In genomic region chr9:77014597-77015263, GRCh38 we compare ENCODE assay signal across 13 cellular contexts. TPM values are rescaled to one million over a fixed set of nuclear protein-coding genes. Genes with fewer than 3 reads are reported as not detected.
DNase-seq lines count a peak whose midpoint lies in the region; ATAC-seq, FAIRE-seq and TF ChIP-seq lines count a peak whose summit lies in the region.
"Had no signal": no experiment of that assay in that cellular context is flagged by ENCODE, and none has a peak within 500 bp of the region (broad histone marks: within the 10 kb centered on the region; RNA-seq: fewer than 3 reads in every experiment).

No MANE protein-coding gene starts in this region.

- POLR2A ChIA-PET in HEK293T (lab: Yijun Ruan, JAX) = no interaction called here

- no peak overlapping the region for H3K14ac ChIP-seq in mesenchymal stem cell (ENCODE audit: low read length in 2 of 2)

- 3% methylated on average over 38 of the region's 38 CpGs for WGBS in mesenchymal stem cell

- no peak overlapping the region for H3K27ac ChIP-seq in mesenchymal stem cell (ENCODE audit: low read length, poor library complexity, severe bottlenecking)

- no peak overlapping the region for H3K23ac ChIP-seq in mesenchymal stem cell (ENCODE audit: low read length in 2 of 2)

- in situ Hi-C loops in GM13976 (cut with MboI; ENCODE audit: low sequenced_read_pairs, unreplicated experiment) (no loop called here), astrocyte of the spinal cord (cut with HindIII; ENCODE audit: low sequenced_read_pairs) (no loop called here)

- no peak overlapping the region for H2BK120ac ChIP-seq in mesenchymal stem cell (ENCODE audit: low read depth, low read length)

- H3K4ac ChIP-seq in mesenchymal stem cell (ENCODE audit: low read depth in 1 of 2, low read length in 2 of 2) = no peak overlapping the region

- CTCF ChIA-PET in HEK293T (lab: Yijun Ruan, JAX) = interaction anchor here (0.8 kb wide), 1 partner anchor 138 kb away, joined by 4 read pairs; no protein-coding TSS in a partner anchor

- H2BK5ac ChIP-seq in mesenchymal stem cell (ENCODE audit: low read depth, low read length, poor library complexity, severe bottlenecking) = no peak overlapping the region

- no peak overlapping the region for H3K4me2 ChIP-seq in mesenchymal stem cell (ENCODE audit: low read length, poor library complexity, severe bottlenecking)

- no peak overlapping the region for H3K18ac ChIP-seq in mesenchymal stem cell (ENCODE audit: low read depth in 1 of 2, low read length in 2 of 2)

- FAIRE-seq in GM19239 (lab: Jason Lieb, UNC) = no peak
- FAIRE-seq: G401.6, H54 had no signal

- DNase-seq in AG10803 (ENCODE audit: low read depth) = no peak
- peak; percentile 29 for DNase-seq in GM13976 (ENCODE audit: low spot score)
- no peak for DNase-seq in astrocyte of the spinal cord (ENCODE audit: low read depth, low spot score)
- no peak for DNase-seq in mesenchymal stem cell
- DNase-seq in GM19240 (ENCODE audit: insufficient read length, low spot score) = no peak
- DNase-seq in GM19239 (ENCODE audit: insufficient read length, low spot score) = no peak
- no peak for DNase-seq in HEK293T (ENCODE audit: extremely low spot score)
- DNase-seq: T-helper 9 cell had no signal

- H3K4me1 ChIP-seq in mesenchymal stem cell (ENCODE audit: control insufficient read depth, insufficient read depth, low read depth, low read length) = peaks cover 35% of the 10 kb centered on the region

- no peak overlapping the region for H4K8ac ChIP-seq in mesenchymal stem cell (ENCODE audit: low read length)

- no peaks in the 10 kb centered on the region for H3K79me1 ChIP-seq in mesenchymal stem cell (replicated peaks; ENCODE audit: low read length, poor library complexity, severe bottlenecking)

- H3K36me3 ChIP-seq in mesenchymal stem cell (ENCODE audit: control insufficient read depth in 1 of 2, insufficient read depth in 2 of 2, low read depth in 1 of 2, low read length in 2 of 2) = no peaks in the 10 kb centered on the region

- peaks cover 92 to 99% of the 10 kb centered on the region in 2 experiments for H3K27me3 ChIP-seq in mesenchymal stem cell (ENCODE audit: control insufficient read depth in 1 of 2, insufficient read depth in 1 of 2, low read length in 2 of 2)

- no peak overlapping the region for H2AK5ac ChIP-seq in mesenchymal stem cell (ENCODE audit: low read length, severe bottlenecking)

- H3K9ac ChIP-seq in mesenchymal stem cell (ENCODE audit: low read length) = no peak overlapping the region

- no peak for ATAC-seq in HG02885 (IDR thresholded peaks at IDR 0.05; ENCODE audit: poor library complexity, unreplicated experiment)
- ATAC-seq: natural killer cell treated with Interleukin-12 subunit alpha and Interleukin-12 subunit beta and Interleukin-15 and Interleukin-18, amount 100 ng/mL, for 72 hours; stimulated activated naive CD8-positive, alpha-beta T cell treated with anti-CD3 and anti-CD28 coated beads, Interleukin-15, amount 100 ng/mL, for 72 hours had no signal

- H2BK15ac ChIP-seq in mesenchymal stem cell (ENCODE audit: low read depth, poor library complexity, severe bottlenecking) = no peak overlapping the region

- H3K9me3 ChIP-seq in mesenchymal stem cell (ENCODE audit: control insufficient read depth, low read length) = peaks cover 3% of the 10 kb centered on the region

- no peak overlapping the region for H2AFZ ChIP-seq in mesenchymal stem cell (ENCODE audit: low read depth, low read length)

- H3K4me3 ChIP-seq in AG10803 (ENCODE audit: low read length) (no peak overlapping the region), astrocyte of the spinal cord (ENCODE audit: low read depth, low read length) (no peak overlapping the region), mesenchymal stem cell (ENCODE audit: insufficient read depth in 1 of 2, low read depth in 1 of 2, low read length in 2 of 2) (peak overlapping the region; percentile 11 to 39)

- H2BK12ac ChIP-seq in mesenchymal stem cell (ENCODE audit: low read length in 2 of 2) = no peak overlapping the region

- peak; percentile 39 for TF ChIP-seq CTCF in AG10803 (conservative IDR thresholded peaks at IDR 0.05; ENCODE audit: low read length)
- no peak for TF ChIP-seq CTCF in GM13976 (IDR thresholded peaks at IDR 0.05; ENCODE audit: borderline replicate concordance, control extremely low read depth, extremely low read depth, insufficient read depth, missing control alignments)
- peak; percentile 40 for TF ChIP-seq CTCF in astrocyte of the spinal cord (IDR thresholded peaks at IDR 0.05; ENCODE audit: low read depth, low read length)

- H4K91ac ChIP-seq in mesenchymal stem cell (ENCODE audit: low read length) = no peak overlapping the region

TF ChIP-seq in HEK293T, 16 proteins besides CTCF, POLR2A, EP300 and RAD21:
- TF ChIP-seq ELF4 (IDR thresholded peaks at IDR 0.05) = no peak
- no peak for TF ChIP-seq SP1 (IDR thresholded peaks at IDR 0.05)

RNA-seq across cellular contexts. Expression of gene FOXB2, which starts 4.7 kb away (rescaled TPM):
- polyA plus RNA-seq in mesenchymal stem cell (2013, experiment 1 of 2) = not detected
- polyA plus RNA-seq in mesenchymal stem cell (2013, experiment 2 of 2) = not detected

Comparison
In these comparisons a context has a peak if more than half of its experiments do, and no peak if none do; other contexts are left out.
1. H3K4me3 ChIP-seq: peak in mesenchymal stem cell (2 of 2); none in AG10803 (single experiment) and astrocyte of the spinal cord (single experiment).